In the genomic region with DNA sequence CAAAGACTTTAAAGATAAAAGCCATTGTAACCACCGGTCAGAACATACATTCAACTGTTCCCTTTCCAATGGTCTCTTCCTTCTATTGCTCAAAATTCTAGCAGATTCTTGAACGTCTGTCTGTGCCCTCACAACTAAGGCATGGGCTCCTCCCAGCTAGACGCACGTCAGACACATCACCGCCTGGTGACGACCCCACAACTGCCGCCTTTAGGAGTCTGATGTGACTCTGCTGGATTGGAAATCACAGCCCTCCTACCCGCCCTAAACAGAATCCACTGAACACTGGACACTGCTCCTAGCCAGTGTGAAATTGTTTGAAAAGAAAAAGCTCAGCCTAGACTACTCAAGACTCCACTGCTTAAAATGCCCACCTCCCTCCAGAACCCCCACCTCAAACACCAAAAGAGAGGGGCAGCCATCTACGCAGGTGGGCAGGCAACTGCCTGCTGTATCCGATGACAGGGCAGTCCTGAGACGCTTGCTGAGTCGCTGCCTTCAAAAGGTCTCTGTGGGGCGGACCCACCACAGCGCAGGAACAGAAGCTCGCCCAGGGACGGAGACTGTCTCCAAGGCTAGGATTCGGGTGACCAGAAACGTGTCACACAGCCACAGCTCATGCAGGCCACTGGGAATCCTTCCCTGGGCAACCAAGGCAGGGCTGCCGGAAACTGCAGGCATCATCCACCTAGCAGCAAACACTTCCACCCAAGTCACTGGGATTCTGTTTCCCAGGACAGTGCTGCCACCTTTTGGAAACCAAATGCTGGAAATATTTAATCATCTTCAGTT, we compare ENCODE assay signal across 8 cellular contexts. TPM values are rescaled to one million over a fixed set of nuclear protein-coding genes. Genes with fewer than 3 reads are reported as not detected.
DNase-seq lines count a peak whose midpoint lies in the region; ATAC-seq and TF ChIP-seq lines count a peak whose summit lies in the region.

No MANE protein-coding gene starts in this region.

- H3K36me3 Mint-ChIP-seq in type B pancreatic cell: no peaks in the 10 kb centered on the region

- peak; percentile 90 for ATAC-seq in SK-N-SH treated with all-trans-retinoic acid at 6 μM for 48 hours

- H3K9me3 Mint-ChIP-seq in type B pancreatic cell: peaks cover 7% of the 10 kb centered on the region

- peak; percentile 56 for TF ChIP-seq CTCF in type B pancreatic cell (conservative IDR thresholded peaks at IDR 0.05)

- no peak overlapping the region for H3K4me3 Mint-ChIP-seq in type B pancreatic cell

- H3K27ac Mint-ChIP-seq in type B pancreatic cell: no peak overlapping the region

- H3K4me1 Mint-ChIP-seq in type B pancreatic cell (ENCODE audit: unreplicated experiment): no peaks in the 10 kb centered on the region

- DNase-seq in activated CD8-positive, alpha-beta memory T cell treated with anti-CD3 and anti-CD28 coated beads for 24 hours: peak; percentile 17
- no peak for DNase-seq in activated CD8-positive, alpha-beta memory T cell treated with anti-CD3 and anti-CD28 coated beads, Interleukin-2, amount 50 U/mL, for 4 hours
- DNase-seq in hepatic stellate cell (ENCODE audit: low spot score) (peak; percentile 41), type B pancreatic cell (ENCODE audit: extremely low spot score, unreplicated experiment) (no peak), HK-2 (ENCODE audit: unreplicated experiment) (no peak), UCSD-AML1 (lab: John Stamatoyannopoulos, UW; ENCODE audit: unreplicated experiment) (no peak), DMS114 treated with DMSO at 0.1 percent for 48 hours (lab: John Stamatoyannopoulos, UW; ENCODE audit: unreplicated experiment) (no peak)

- peaks cover 5% of the 10 kb centered on the region for H3K27me3 Mint-ChIP-seq in type B pancreatic cell

TF ChIP-seq in SK-N-SH treated with all-trans-retinoic acid at 6 μM for 48 hours, 23 proteins besides CTCF, POLR2A, EP300 and RAD21:
- TF ChIP-seq ZNF565 (CRISPR knock-in tag; conservative IDR thresholded peaks at IDR 0.05; ENCODE audit: low read depth) (no peak), OSR1 (CRISPR knock-in tag; IDR thresholded peaks at IDR 0.05) (no peak), ESRRG (CRISPR knock-in tag; IDR thresholded peaks at IDR 0.05) (no peak), SNAI2 (CRISPR knock-in tag; IDR thresholded peaks at IDR 0.05) (no peak), ARNTL (CRISPR knock-in tag; IDR thresholded peaks at IDR 0.05; ENCODE audit: borderline replicate concordance, low read depth) (no peak), CSDC2 (CRISPR knock-in tag; IDR thresholded peaks at IDR 0.05) (no peak), TCF4 (CRISPR knock-in tag; IDR thresholded peaks at IDR 0.05; ENCODE audit: borderline replicate concordance) (no peak), ZFP30 (CRISPR knock-in tag; IDR thresholded peaks at IDR 0.05) (no peak), ZNF70 (CRISPR knock-in tag; IDR thresholded peaks at IDR 0.05) (no peak), BACH2 (CRISPR knock-in tag; IDR thresholded peaks at IDR 0.05; ENCODE audit: borderline replicate concordance) (no peak), PPARA (CRISPR knock-in tag; IDR thresholded peaks at IDR 0.05; ENCODE audit: borderline replicate concordance) (no peak), GLIS3 (CRISPR knock-in tag; IDR thresholded peaks at IDR 0.05) (no peak), RARB (CRISPR knock-in tag; IDR thresholded peaks at IDR 0.05) (no peak)
- TF ChIP-seq, protein P1, sequence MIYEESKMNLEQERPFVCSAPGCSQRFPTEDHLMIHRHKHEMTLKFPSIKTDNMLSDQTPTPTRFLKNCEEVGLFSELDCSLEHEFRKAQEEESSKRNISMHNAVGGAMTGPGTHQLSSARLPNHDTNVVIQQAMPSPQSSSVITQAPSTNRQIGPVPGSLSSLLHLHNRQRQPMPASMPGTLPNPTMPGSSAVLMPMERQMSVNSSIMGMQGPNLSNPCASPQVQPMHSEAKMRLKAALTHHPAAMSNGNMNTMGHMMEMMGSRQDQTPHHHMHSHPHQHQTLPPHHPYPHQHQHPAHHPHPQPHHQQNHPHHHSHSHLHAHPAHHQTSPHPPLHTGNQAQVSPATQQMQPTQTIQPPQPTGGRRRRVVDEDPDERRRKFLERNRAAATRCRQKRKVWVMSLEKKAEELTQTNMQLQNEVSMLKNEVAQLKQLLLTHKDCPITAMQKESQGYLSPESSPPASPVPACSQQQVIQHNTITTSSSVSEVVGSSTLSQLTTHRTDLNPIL (CRISPR knock-in tag; IDR thresholded peaks at IDR 0.05; ENCODE audit: low read depth): no peak
- TF ChIP-seq, protein P2, sequence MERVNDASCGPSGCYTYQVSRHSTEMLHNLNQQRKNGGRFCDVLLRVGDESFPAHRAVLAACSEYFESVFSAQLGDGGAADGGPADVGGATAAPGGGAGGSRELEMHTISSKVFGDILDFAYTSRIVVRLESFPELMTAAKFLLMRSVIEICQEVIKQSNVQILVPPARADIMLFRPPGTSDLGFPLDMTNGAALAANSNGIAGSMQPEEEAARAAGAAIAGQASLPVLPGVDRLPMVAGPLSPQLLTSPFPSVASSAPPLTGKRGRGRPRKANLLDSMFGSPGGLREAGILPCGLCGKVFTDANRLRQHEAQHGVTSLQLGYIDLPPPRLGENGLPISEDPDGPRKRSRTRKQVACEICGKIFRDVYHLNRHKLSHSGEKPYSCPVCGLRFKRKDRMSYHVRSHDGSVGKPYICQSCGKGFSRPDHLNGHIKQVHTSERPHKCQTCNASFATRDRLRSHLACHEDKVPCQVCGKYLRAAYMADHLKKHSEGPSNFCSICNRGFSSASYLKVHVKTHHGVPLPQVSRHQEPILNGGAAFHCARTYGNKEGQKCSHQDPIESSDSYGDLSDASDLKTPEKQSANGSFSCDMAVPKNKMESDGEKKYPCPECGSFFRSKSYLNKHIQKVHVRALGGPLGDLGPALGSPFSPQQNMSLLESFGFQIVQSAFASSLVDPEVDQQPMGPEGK (CRISPR knock-in tag; IDR thresholded peaks at IDR 0.05; ENCODE audit: borderline replicate concordance): no peak
- TF ChIP-seq, protein P3, sequence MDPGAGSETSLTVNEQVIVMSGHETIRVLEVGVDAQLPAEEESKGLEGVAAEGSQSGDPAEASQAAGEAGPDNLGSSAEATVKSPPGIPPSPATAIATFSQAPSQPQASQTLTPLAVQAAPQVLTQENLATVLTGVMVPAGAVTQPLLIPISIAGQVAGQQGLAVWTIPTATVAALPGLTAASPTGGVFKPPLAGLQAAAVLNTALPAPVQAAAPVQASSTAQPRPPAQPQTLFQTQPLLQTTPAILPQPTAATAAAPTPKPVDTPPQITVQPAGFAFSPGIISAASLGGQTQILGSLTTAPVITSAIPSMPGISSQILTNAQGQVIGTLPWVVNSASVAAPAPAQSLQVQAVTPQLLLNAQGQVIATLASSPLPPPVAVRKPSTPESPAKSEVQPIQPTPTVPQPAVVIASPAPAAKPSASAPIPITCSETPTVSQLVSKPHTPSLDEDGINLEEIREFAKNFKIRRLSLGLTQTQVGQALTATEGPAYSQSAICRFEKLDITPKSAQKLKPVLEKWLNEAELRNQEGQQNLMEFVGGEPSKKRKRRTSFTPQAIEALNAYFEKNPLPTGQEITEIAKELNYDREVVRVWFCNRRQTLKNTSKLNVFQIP (CRISPR knock-in tag; IDR thresholded peaks at IDR 0.05; ENCODE audit: borderline replicate concordance, low read depth): no peak
- TF ChIP-seq, protein P4, sequence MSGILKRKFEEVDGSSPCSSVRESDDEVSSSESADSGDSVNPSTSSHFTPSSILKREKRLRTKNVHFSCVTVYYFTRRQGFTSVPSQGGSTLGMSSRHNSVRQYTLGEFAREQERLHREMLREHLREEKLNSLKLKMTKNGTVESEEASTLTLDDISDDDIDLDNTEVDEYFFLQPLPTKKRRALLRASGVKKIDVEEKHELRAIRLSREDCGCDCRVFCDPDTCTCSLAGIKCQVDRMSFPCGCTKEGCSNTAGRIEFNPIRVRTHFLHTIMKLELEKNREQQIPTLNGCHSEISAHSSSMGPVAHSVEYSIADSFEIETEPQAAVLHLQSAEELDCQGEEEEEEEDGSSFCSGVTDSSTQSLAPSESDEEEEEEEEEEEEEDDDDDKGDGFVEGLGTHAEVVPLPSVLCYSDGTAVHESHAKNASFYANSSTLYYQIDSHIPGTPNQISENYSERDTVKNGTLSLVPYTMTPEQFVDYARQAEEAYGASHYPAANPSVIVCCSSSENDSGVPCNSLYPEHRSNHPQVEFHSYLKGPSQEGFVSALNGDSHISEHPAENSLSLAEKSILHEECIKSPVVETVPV (CRISPR knock-in tag; IDR thresholded peaks at IDR 0.05): no peak
- TF ChIP-seq, protein P5, sequence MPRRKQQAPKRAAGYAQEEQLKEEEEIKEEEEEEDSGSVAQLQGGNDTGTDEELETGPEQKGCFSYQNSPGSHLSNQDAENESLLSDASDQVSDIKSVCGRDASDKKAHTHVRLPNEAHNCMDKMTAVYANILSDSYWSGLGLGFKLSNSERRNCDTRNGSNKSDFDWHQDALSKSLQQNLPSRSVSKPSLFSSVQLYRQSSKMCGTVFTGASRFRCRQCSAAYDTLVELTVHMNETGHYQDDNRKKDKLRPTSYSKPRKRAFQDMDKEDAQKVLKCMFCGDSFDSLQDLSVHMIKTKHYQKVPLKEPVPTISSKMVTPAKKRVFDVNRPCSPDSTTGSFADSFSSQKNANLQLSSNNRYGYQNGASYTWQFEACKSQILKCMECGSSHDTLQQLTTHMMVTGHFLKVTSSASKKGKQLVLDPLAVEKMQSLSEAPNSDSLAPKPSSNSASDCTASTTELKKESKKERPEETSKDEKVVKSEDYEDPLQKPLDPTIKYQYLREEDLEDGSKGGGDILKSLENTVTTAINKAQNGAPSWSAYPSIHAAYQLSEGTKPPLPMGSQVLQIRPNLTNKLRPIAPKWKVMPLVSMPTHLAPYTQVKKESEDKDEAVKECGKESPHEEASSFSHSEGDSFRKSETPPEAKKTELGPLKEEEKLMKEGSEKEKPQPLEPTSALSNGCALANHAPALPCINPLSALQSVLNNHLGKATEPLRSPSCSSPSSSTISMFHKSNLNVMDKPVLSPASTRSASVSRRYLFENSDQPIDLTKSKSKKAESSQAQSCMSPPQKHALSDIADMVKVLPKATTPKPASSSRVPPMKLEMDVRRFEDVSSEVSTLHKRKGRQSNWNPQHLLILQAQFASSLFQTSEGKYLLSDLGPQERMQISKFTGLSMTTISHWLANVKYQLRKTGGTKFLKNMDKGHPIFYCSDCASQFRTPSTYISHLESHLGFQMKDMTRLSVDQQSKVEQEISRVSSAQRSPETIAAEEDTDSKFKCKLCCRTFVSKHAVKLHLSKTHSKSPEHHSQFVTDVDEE (CRISPR knock-in tag; IDR thresholded peaks at IDR 0.05): no peak

RNA-seq across cellular contexts. Expression of a gene that starts 34.7 kb away (rescaled TPM):
- 5.6 and 10.8 TPM in 2 replicates for total RNA-seq in type B pancreatic cell (ENCODE audit: low replicate concordance)

Comparison
In these comparisons a context has a peak if more than half of its experiments do, and no peak if none do; other contexts are left out.
1. DNase-seq: peak in activated CD8-positive, alpha-beta memory T cell treated with anti-CD3 and anti-CD28 coated beads for 24 hours (single experiment) and hepatic stellate cell (single experiment); none in activated CD8-positive, alpha-beta memory T cell treated with anti-CD3 and anti-CD28 coated beads, Interleukin-2, amount 50 U/mL, for 4 hours (single experiment), type B pancreatic cell (single experiment), HK-2 (single experiment), UCSD-AML1 (single experiment) and DMS114 treated with DMSO at 0.1 percent for 48 hours (single experiment).